Comparison of ENCODE assay signal across 9 cellular contexts in the genomic region with DNA sequence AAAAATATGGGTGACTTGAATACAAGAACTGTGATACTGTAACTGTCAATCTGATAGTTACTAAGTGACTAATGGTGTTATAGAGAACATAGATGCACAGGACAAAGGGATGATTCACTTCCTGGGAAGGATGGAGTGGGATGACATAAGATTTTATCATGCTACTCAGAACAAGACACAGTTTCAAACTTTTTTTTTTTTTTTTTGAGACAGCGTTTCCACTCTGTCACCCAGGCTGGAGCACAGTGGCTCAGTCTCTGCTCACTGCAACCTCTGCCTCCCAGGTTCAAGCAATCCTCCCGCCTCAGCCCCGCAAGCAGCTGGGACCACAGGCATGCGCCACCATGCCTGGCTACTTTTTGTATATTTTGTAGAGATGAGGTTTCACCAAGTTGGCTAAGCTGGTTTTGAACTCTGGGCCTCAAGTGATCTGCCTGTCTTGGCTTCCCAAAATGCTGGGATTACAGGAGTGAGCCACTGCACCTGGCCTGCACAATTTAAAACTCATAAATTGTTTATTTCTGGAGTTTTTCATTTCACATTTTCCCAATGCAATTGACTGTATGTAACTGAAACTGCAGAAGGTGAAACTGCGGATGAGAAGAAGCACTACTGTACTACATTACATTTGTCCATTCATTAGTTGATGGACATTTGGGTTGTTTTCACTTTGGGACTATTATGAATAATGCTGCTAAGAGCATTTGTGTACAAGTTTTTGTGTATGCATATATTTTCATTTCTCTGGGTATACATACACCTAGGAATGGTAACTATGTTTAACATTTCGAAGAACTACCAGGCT. TPM values are rescaled to one million over a fixed set of nuclear protein-coding genes. Genes with fewer than 3 reads are reported as not detected.
DNase-seq lines count a peak whose midpoint lies in the region; ATAC-seq, FAIRE-seq and TF ChIP-seq lines count a peak whose summit lies in the region.
"Had no signal": no experiment of that assay in that cellular context is flagged by ENCODE, and none has a peak within 500 bp of the region (broad histone marks: within the 10 kb centered on the region; RNA-seq: fewer than 3 reads in every experiment).

No MANE protein-coding gene starts in this region.

- no peaks in the 10 kb centered on the region for H3K36me3 ChIP-seq in bronchial epithelial cell (ENCODE audit: control insufficient read depth, insufficient read depth, low read length)

- ATAC-seq in GM21737 (IDR thresholded peaks at IDR 0.05; ENCODE audit: unreplicated experiment) = no peak

- H3K27me3 ChIP-seq in bronchial epithelial cell (ENCODE audit: control insufficient read depth, insufficient read depth, low read length) = no peaks in the 10 kb centered on the region

- H3K4me3 ChIP-seq in bronchial epithelial cell (ENCODE audit: low read depth, low read length) = no peak overlapping the region
- H3K4me3 ChIP-seq: PC-9 had no signal

- no peak for TF ChIP-seq CTCF in bronchial epithelial cell (IDR thresholded peaks at IDR 0.05; ENCODE audit: insufficient read depth, low read length, severe bottlenecking)

- FAIRE-seq in bronchial epithelial cell (lab: Jason Lieb, UNC) = no peak

- DNase-seq in GM03348 (ENCODE audit: low spot score) (peak; percentile 64), SK-N-DZ (ENCODE audit: low spot score) (peak; percentile 28), bronchial epithelial cell (ENCODE audit: low read depth) (peak; percentile 97), DMS79 treated with DMSO at 0.1 percent for 48 hours (lab: John Stamatoyannopoulos, UW) (no peak), retina (no peak), COR-L47 (lab: John Stamatoyannopoulos, UW) (no peak)
- peak; percentile 49 to 54 (median 53) for DNase-seq in stimulated activated CD4-positive, alpha-beta T cell treated with anti-CD3 and anti-CD28 coated beads, Interleukin-12 subunit alpha, Interleukin-12 subunit beta, amount 100 ng/mL, for 48 hours (ENCODE audit: low read depth in 2 of 3, low spot score in 1 of 3)

RNA-seq across cellular contexts. Expression of a gene that starts 40.6 kb away (rescaled TPM):
- 0.06 TPM in 1 of 2 replicates, not detected in the other for polyA plus RNA-seq in SK-N-DZ (2014; cell fraction: cytosol; rRNA removed)
- polyA plus RNA-seq in SK-N-DZ (2014; cell fraction: nucleus; rRNA removed) = not detected in 2 replicates
- total RNA-seq in bronchial epithelial cell = not detected in 2 replicates
- total RNA-seq: PC-9 had no signal

RNA-seq across cellular contexts. Expression of a gene that starts 47.2 kb away (rescaled TPM):
- polyA plus RNA-seq in SK-N-DZ (2014; cell fraction: cytosol; rRNA removed) = 66.2 and 73.8 TPM in 2 replicates
- polyA plus RNA-seq in SK-N-DZ (2014; cell fraction: nucleus; rRNA removed) = 32.4 and 48.0 TPM in 2 replicates
- total RNA-seq in bronchial epithelial cell = 5.5 and 8.6 TPM in 2 replicates

Comparison
In these comparisons a context has a peak if more than half of its experiments do, and no peak if none do; other contexts are left out.
1. DNase-seq: peak in GM03348 (single experiment), SK-N-DZ (single experiment), bronchial epithelial cell (single experiment) and stimulated activated CD4-positive, alpha-beta T cell treated with anti-CD3 and anti-CD28 coated beads, Interleukin-12 subunit alpha, Interleukin-12 subunit beta, amount 100 ng/mL, for 48 hours (3 of 3); none in DMS79 treated with DMSO at 0.1 percent for 48 hours (single experiment), retina (single experiment) and COR-L47 (single experiment).